Comparison of ENCODE assay signal across 24 cellular contexts in genomic region chr16:58018803-58019202, GRCh38. TPM values are rescaled to one million over a fixed set of nuclear protein-coding genes. Genes with fewer than 3 reads are reported as not detected.
DNase-seq lines count a peak whose midpoint lies in the region; ATAC-seq, FAIRE-seq and TF ChIP-seq lines count a peak whose summit lies in the region.
"Had no signal": no experiment of that assay in that cellular context is flagged by ENCODE, and none has a peak within 500 bp of the region (broad histone marks: within the 10 kb centered on the region; RNA-seq: fewer than 3 reads in every experiment).

No MANE protein-coding gene starts in this region.

- CTCF ChIA-PET in HepG2 (lab: Yijun Ruan, JAX; ENCODE audit: low intra/inter-chr PET ratio, low total read pairs): interaction anchor here (3.2 kb wide), 1 partner anchor 103 kb away, joined by 40 read pairs; no protein-coding TSS in a partner anchor

- H3K4me1 ChIP-seq in HepG2 (ENCODE audit: insufficient read depth, low read length) (peaks cover 24% of the 10 kb centered on the region), right lobe of liver (peaks cover 0 to 11% (median 5%) of the 10 kb centered on the region in 4 donors)

- intact Hi-C loops in HepG2 (cut with micrococcal nuclease; ENCODE audit: unreplicated experiment): no loop called here
- intact Hi-C loops in right lobe of liver (cut with DNase I): loop anchor here in 1 of 2 donors (10.0 kb wide), 1 partner anchor 254 kb away; no protein-coding TSS in a partner anchor

- ATAC-seq in HepG2: no peak
- no peak for ATAC-seq in right lobe of liver
- no peak for ATAC-seq in GM18520 (IDR thresholded peaks at IDR 0.05; ENCODE audit: unreplicated experiment)
- ATAC-seq: left lobe of liver had no signal

- H2AFZ ChIP-seq in HepG2 (ENCODE audit: low read length): no peak overlapping the region

- H3K27ac ChIP-seq in HepG2 (ENCODE audit: extremely low read length, insufficient read depth, low read length): no peak overlapping the region
- no peak overlapping the region for H3K27ac ChIP-seq in right lobe of liver
- no peak overlapping the region for H3K27ac ChIP-seq in substantia nigra (ENCODE audit: low read depth, low read length, poor library complexity, severe bottlenecking)
- no peak overlapping the region for H3K27ac ChIP-seq in caudate nucleus (ENCODE audit: low read depth, low read length)
- H3K27ac ChIP-seq: coronary artery, right atrium auricular region, RWPE1, transverse colon had no signal

- TF ChIP-seq POLR2A in HepG2 (IDR thresholded peaks at IDR 0.05; ENCODE audit: insufficient read depth in 1 of 2, low read depth in 2 of 2, low read length in 2 of 2): no peak
- no peak for TF ChIP-seq POLR2A in right lobe of liver (IDR thresholded peaks at IDR 0.05)

- H3K9me3 ChIP-seq in HepG2 (ENCODE audit: low read length) (no peaks in the 10 kb centered on the region), right lobe of liver (no peaks in the 10 kb centered on the region)
- H3K9me3 ChIP-seq: right atrium auricular region, transverse colon had no signal

- no peak overlapping the region for H3K9ac ChIP-seq in HepG2 (ENCODE audit: insufficient read depth, low read depth, low read length)

- H3K36me3 ChIP-seq in HepG2 (replicated peaks in 1 of 2; ENCODE audit: control insufficient read depth in 1 of 2, insufficient read depth in 2 of 2, low read length in 2 of 2): peaks cover 4 to 11% of the 10 kb centered on the region in 2 experiments
- H3K36me3 ChIP-seq in right lobe of liver: peaks cover 0 to 15% (median 2%) of the 10 kb centered on the region in 4 donors
- H3K36me3 ChIP-seq: transverse colon had no signal

- peak; percentile 34 for TF ChIP-seq CTCF in HepG2 (CRISPR knock-in tag; IDR thresholded peaks at IDR 0.05)
- peak in 1 of 4 donors; percentile 20 for TF ChIP-seq CTCF in right lobe of liver (IDR thresholded peaks at IDR 0.05)

- H4K20me1 ChIP-seq in HepG2 (ENCODE audit: insufficient read depth, low read length): no peaks in the 10 kb centered on the region

- no peak overlapping the region for H3K4me2 ChIP-seq in HepG2 (ENCODE audit: low read depth, low read length)

- TF ChIP-seq RAD21 in HepG2 (CRISPR knock-in tag; IDR thresholded peaks at IDR 0.05): no peak

- in situ Hi-C loops in HepG2 (cut with HindIII; ENCODE audit: extremely low pct_ligation_motif_present, low pct_unique_long_range_greater_than_20kb): no loop called here

- H3K79me2 ChIP-seq in HepG2 (ENCODE audit: insufficient read depth, low read length): no peaks in the 10 kb centered on the region

- WGBS in HepG2 (ENCODE audit: low lambda C conversion rate): 91% methylated on average over 7 of the region's 7 CpGs
- 90% methylated on average over 2 of the region's 7 CpGs for WGBS in right lobe of liver (ENCODE audit: insufficient coverage, low coverage, low lambda C conversion rate, missing lambda C conversion rate)

- no peak for FAIRE-seq in HepG2 (lab: Jason Lieb, UNC)
- FAIRE-seq: G401.6, GM19239 had no signal

- BruUV-seq in HepG2 (replicated peaks; lab: Mats Ljungman, UMichigan): no TSS peak

- no peak for DNase-seq in HepG2 (ENCODE audit: low spot score)
- no peak for DNase-seq in right lobe of liver
- DNase-seq in NCI-H82 treated with DMSO at 0.1 percent for 48 hours (lab: John Stamatoyannopoulos, UW; ENCODE audit: unreplicated experiment): peak; percentile 15
- peak; percentile 74 for DNase-seq in islet precursor cell
- DNase-seq in substantia nigra (lab: John Stamatoyannopoulos, UW): no peak
- no peak for DNase-seq in activated CD8-positive, alpha-beta memory T cell treated with anti-CD3 and anti-CD28 coated beads, Interleukin-2, amount 50 U/mL, for 48 hours
- no peak for DNase-seq in caudate nucleus (lab: John Stamatoyannopoulos, UW)
- DNase-seq: activated CD4-positive, alpha-beta T cell treated with anti-CD3 and anti-CD28 coated beads, Interleukin-2, amount 50 U/mL, for 4 hours; activated naive CD4-positive, alpha-beta T cell treated with anti-CD3 and anti-CD28 coated beads, Interleukin-2, amount 10 ng/mL, durations not matched to agents 7 days and 5 days; foreskin fibroblast; NCI-H1417; NCI-H226; NK-92 treated with Interleukin-12 subunit alpha and Interleukin-12 subunit beta, amount 100 ng/mL, for 24 hours; nucleus accumbens; stimulated activated naive CD4-positive, alpha-beta T cell; transverse colon had no signal

- H3K27me3 ChIP-seq in HepG2 (ENCODE audit: control insufficient read depth in 1 of 2, insufficient read depth in 2 of 2, low read length in 2 of 2): no peaks in the 10 kb centered on the region
- H3K27me3 ChIP-seq in right lobe of liver: no peaks in the 10 kb centered on the region
- H3K27me3 ChIP-seq: right atrium auricular region, transverse colon had no signal

- H3K4me3 ChIP-seq in HepG2 (replicated peaks in 1 of 3; ENCODE audit: insufficient read depth in 1 of 3, low read depth in 2 of 3, low read length in 3 of 3) (no peak overlapping the region), right lobe of liver (no peak overlapping the region)
- H3K4me3 ChIP-seq: coronary artery, right atrium auricular region, transverse colon had no signal

- POLR2A ChIA-PET in HepG2 (lab: Yijun Ruan, JAX): no interaction called here

- TF ChIP-seq EP300 in HepG2 (IDR thresholded peaks at IDR 0.05; ENCODE audit: low read depth in 2 of 2, low read length in 2 of 2) (no peak), HepG2 (CRISPR knock-in tag; IDR thresholded peaks at IDR 0.05; ENCODE audit: borderline replicate concordance) (no peak)

RNA-seq across cellular contexts. Expression of gene MMP15, which starts 6.8 kb away (rescaled TPM):
- total RNA-seq in HepG2 (2016; rRNA removed; fragmentation: Illumina TruSeq; extraction: Trizol) (17.2 and 35.2 TPM in 2 replicates), right lobe of liver (10 to 100 TPM; 22.3 to 76.0 (median 35.2) TPM)
- 3.1 and 4.0 TPM in 2 replicates for total RNA-seq in HepG2 (2016; cell fraction: cytosol; rRNA removed; fragmentation: Illumina TruSeq; extraction: Trizol; ENCODE audit: low read depth)
- total RNA-seq in HepG2 (2016; cell fraction: insoluble cytoplasmic fraction; rRNA removed; fragmentation: Illumina TruSeq; extraction: Trizol): 15.2 and 35.5 TPM in 2 replicates
- total RNA-seq in HepG2 (2016; cell fraction: membrane; rRNA removed; fragmentation: Illumina TruSeq; extraction: Trizol): 11.7 and 12.8 TPM in 2 replicates
- 29.8 and 35.0 TPM in 2 replicates for total RNA-seq in HepG2 (2016; cell fraction: nucleus; rRNA removed; fragmentation: Illumina TruSeq; extraction: Trizol)
- 44.9 and 65.2 TPM in 2 replicates for polyA plus RNA-seq in HepG2 (2011; rRNA removed)
- 48.2 and 63.4 TPM in 2 replicates for polyA plus RNA-seq in HepG2 (2011; cell fraction: cytosol; rRNA removed)
- 48.7 and 49.3 TPM in 2 replicates for polyA plus RNA-seq in HepG2 (2011; cell fraction: nucleus; rRNA removed)
- 31.4 and 52.1 TPM in 2 replicates for polyA plus RNA-seq in HepG2 (2012)
- polyA plus RNA-seq in HepG2 (2016; cell fraction: cytosol; fragmentation: Illumina TruSeq; extraction: Trizol; ENCODE audit: low read depth): 3.1 and 3.6 TPM in 2 replicates
- 20.6 and 24.8 TPM in 2 replicates for polyA plus RNA-seq in HepG2 (2016; cell fraction: insoluble cytoplasmic fraction; fragmentation: Illumina TruSeq; extraction: Trizol; ENCODE audit: low read depth)
- polyA plus RNA-seq in HepG2 (2016; cell fraction: membrane; fragmentation: Illumina TruSeq; extraction: Trizol; ENCODE audit: low read depth): 9.3 and 9.6 TPM in 2 replicates
- 59.2 and 61.3 TPM in 2 replicates for polyA plus RNA-seq in HepG2 (2016; cell fraction: nucleus; fragmentation: Illumina TruSeq; extraction: Trizol; ENCODE audit: insufficient read depth, low read depth)
- polyA minus RNA-seq in HepG2 (2011; rRNA and poly(A)+ RNA removed; ENCODE audit: low replicate concordance): 32.1 and 99.8 TPM in 2 replicates
- polyA minus RNA-seq in HepG2 (2011; cell fraction: cytosol; rRNA and poly(A)+ RNA removed): 50.9 and 56.7 TPM in 2 replicates
- 14.2 and 19.3 TPM in 2 replicates for polyA minus RNA-seq in HepG2 (2011; cell fraction: nucleus; rRNA and poly(A)+ RNA removed)

RNA-seq across cellular contexts. Expression of gene USB1, which starts 17.6 kb away (rescaled TPM):
- 16.7 and 33.5 TPM in 2 replicates for total RNA-seq in HepG2 (2016; rRNA removed; fragmentation: Illumina TruSeq; extraction: Trizol)
- total RNA-seq in HepG2 (2016; cell fraction: cytosol; rRNA removed; fragmentation: Illumina TruSeq; extraction: Trizol; ENCODE audit: low read depth): 11.1 and 11.2 TPM in 2 replicates
- 17.4 and 32.4 TPM in 2 replicates for total RNA-seq in HepG2 (2016; cell fraction: insoluble cytoplasmic fraction; rRNA removed; fragmentation: Illumina TruSeq; extraction: Trizol)
- 47.5 and 49.4 TPM in 2 replicates for total RNA-seq in HepG2 (2016; cell fraction: membrane; rRNA removed; fragmentation: Illumina TruSeq; extraction: Trizol)
- total RNA-seq in HepG2 (2016; cell fraction: nucleus; rRNA removed; fragmentation: Illumina TruSeq; extraction: Trizol): 17.8 and 27.0 TPM in 2 replicates
- polyA plus RNA-seq in HepG2 (2011; rRNA removed): 65.4 and 75.9 TPM in 2 replicates
- 60.7 and 64.8 TPM in 2 replicates for polyA plus RNA-seq in HepG2 (2011; cell fraction: cytosol; rRNA removed)
- 51.6 and 63.8 TPM in 2 replicates for polyA plus RNA-seq in HepG2 (2011; cell fraction: nucleus; rRNA removed)
- polyA plus RNA-seq in HepG2 (2012): 24.1 and 47.2 TPM in 2 replicates
- polyA plus RNA-seq in HepG2 (2016; cell fraction: cytosol; fragmentation: Illumina TruSeq; extraction: Trizol; ENCODE audit: low read depth): 54.6 and 63.3 TPM in 2 replicates
- 76.8 and 103 TPM in 2 replicates for polyA plus RNA-seq in HepG2 (2016; cell fraction: insoluble cytoplasmic fraction; fragmentation: Illumina TruSeq; extraction: Trizol; ENCODE audit: low read depth)
- polyA plus RNA-seq in HepG2 (2016; cell fraction: membrane; fragmentation: Illumina TruSeq; extraction: Trizol; ENCODE audit: low read depth): 136 and 142 TPM in 2 replicates
- polyA plus RNA-seq in HepG2 (2016; cell fraction: nucleus; fragmentation: Illumina TruSeq; extraction: Trizol; ENCODE audit: insufficient read depth, low read depth): 62.4 and 62.9 TPM in 2 replicates
- polyA minus RNA-seq in HepG2 (2011; rRNA and poly(A)+ RNA removed; ENCODE audit: low replicate concordance): 97.4 and 101 TPM in 2 replicates
- 44.2 and 48.1 TPM in 2 replicates for polyA minus RNA-seq in HepG2 (2011; cell fraction: cytosol; rRNA and poly(A)+ RNA removed)
- 30.8 and 37.7 TPM in 2 replicates for polyA minus RNA-seq in HepG2 (2011; cell fraction: nucleus; rRNA and poly(A)+ RNA removed)
- total RNA-seq in right lobe of liver: 10 to 100 TPM; 20.6 to 63.3 (median 25.9) TPM

RNA-seq across cellular contexts. Expression of gene ZNF319, which starts 18.3 kb away (rescaled TPM):
- total RNA-seq in HepG2 (2016; rRNA removed; fragmentation: Illumina TruSeq; extraction: Trizol) (3.5 and 3.6 TPM in 2 replicates), right lobe of liver (1 to 10 TPM; 2.5 to 4.9 (median 3.4) TPM)
- 0.51 and 0.88 TPM in 2 replicates for total RNA-seq in HepG2 (2016; cell fraction: cytosol; rRNA removed; fragmentation: Illumina TruSeq; extraction: Trizol; ENCODE audit: low read depth)
- total RNA-seq in HepG2 (2016; cell fraction: insoluble cytoplasmic fraction; rRNA removed; fragmentation: Illumina TruSeq; extraction: Trizol): 3.1 and 3.2 TPM in 2 replicates
- 2.3 and 2.7 TPM in 2 replicates for total RNA-seq in HepG2 (2016; cell fraction: membrane; rRNA removed; fragmentation: Illumina TruSeq; extraction: Trizol)
- 3.0 and 3.7 TPM in 2 replicates for total RNA-seq in HepG2 (2016; cell fraction: nucleus; rRNA removed; fragmentation: Illumina TruSeq; extraction: Trizol)
- polyA plus RNA-seq in HepG2 (2011; rRNA removed): 2.4 and 5.2 TPM in 2 replicates
- polyA plus RNA-seq in HepG2 (2011; cell fraction: cytosol; rRNA removed): 2.9 and 3.1 TPM in 2 replicates
- polyA plus RNA-seq in HepG2 (2011; cell fraction: nucleus; rRNA removed): 7.2 and 8.1 TPM in 2 replicates
- 2.2 and 4.4 TPM in 2 replicates for polyA plus RNA-seq in HepG2 (2012)
- 0.15 and 0.25 TPM in 2 replicates for polyA plus RNA-seq in HepG2 (2016; cell fraction: cytosol; fragmentation: Illumina TruSeq; extraction: Trizol; ENCODE audit: low read depth)
- polyA plus RNA-seq in HepG2 (2016; cell fraction: insoluble cytoplasmic fraction; fragmentation: Illumina TruSeq; extraction: Trizol; ENCODE audit: low read depth): 4.6 TPM in 2 replicates
- 1.0 and 1.3 TPM in 2 replicates for polyA plus RNA-seq in HepG2 (2016; cell fraction: membrane; fragmentation: Illumina TruSeq; extraction: Trizol; ENCODE audit: low read depth)
- 5.6 TPM in 2 replicates for polyA plus RNA-seq in HepG2 (2016; cell fraction: nucleus; fragmentation: Illumina TruSeq; extraction: Trizol; ENCODE audit: insufficient read depth, low read depth)
- 8.6 and 11.6 TPM in 2 replicates for polyA minus RNA-seq in HepG2 (2011; rRNA and poly(A)+ RNA removed; ENCODE audit: low replicate concordance)
- 4.9 and 6.1 TPM in 2 replicates for polyA minus RNA-seq in HepG2 (2011; cell fraction: cytosol; rRNA and poly(A)+ RNA removed)
- polyA minus RNA-seq in HepG2 (2011; cell fraction: nucleus; rRNA and poly(A)+ RNA removed): 4.6 and 5.0 TPM in 2 replicates

RNA-seq across cellular contexts. Expression of gene CNGB1, which starts 47.9 kb away (rescaled TPM):
- total RNA-seq in HepG2 (2016; rRNA removed; fragmentation: Illumina TruSeq; extraction: Trizol): 0.02 and 0.03 TPM in 2 replicates
- not detected in 2 replicates for total RNA-seq in HepG2 (2016; cell fraction: cytosol; rRNA removed; fragmentation: Illumina TruSeq; extraction: Trizol; ENCODE audit: low read depth)
- total RNA-seq in HepG2 (2016; cell fraction: insoluble cytoplasmic fraction; rRNA removed; fragmentation: Illumina TruSeq; extraction: Trizol): 0.03 and 0.09 TPM in 2 replicates
- 0.53 TPM in 1 of 2 replicates, not detected in the other for total RNA-seq in HepG2 (2016; cell fraction: membrane; rRNA removed; fragmentation: Illumina TruSeq; extraction: Trizol)
- not detected in 2 replicates for total RNA-seq in HepG2 (2016; cell fraction: nucleus; rRNA removed; fragmentation: Illumina TruSeq; extraction: Trizol)
- 0.15 and 0.29 TPM in 2 replicates for polyA plus RNA-seq in HepG2 (2011; rRNA removed)
- polyA plus RNA-seq in HepG2 (2011; cell fraction: cytosol; rRNA removed): 0.15 and 0.33 TPM in 2 replicates
- polyA plus RNA-seq in HepG2 (2011; cell fraction: nucleus; rRNA removed): 0.08 and 0.38 TPM in 2 replicates
- 0.08 and 0.84 TPM in 2 replicates for polyA plus RNA-seq in HepG2 (2012)
- polyA plus RNA-seq in HepG2 (2016; cell fraction: cytosol; fragmentation: Illumina TruSeq; extraction: Trizol; ENCODE audit: low read depth): 0.09 and 0.19 TPM in 2 replicates
- 0.05 TPM in 1 of 2 replicates, not detected in the other for polyA plus RNA-seq in HepG2 (2016; cell fraction: insoluble cytoplasmic fraction; fragmentation: Illumina TruSeq; extraction: Trizol; ENCODE audit: low read depth)
- polyA plus RNA-seq in HepG2 (2016; cell fraction: membrane; fragmentation: Illumina TruSeq; extraction: Trizol; ENCODE audit: low read depth): not detected in 2 replicates
- polyA plus RNA-seq in HepG2 (2016; cell fraction: nucleus; fragmentation: Illumina TruSeq; extraction: Trizol; ENCODE audit: insufficient read depth, low read depth): not detected in 2 replicates
- polyA minus RNA-seq in HepG2 (2011; rRNA and poly(A)+ RNA removed; ENCODE audit: low replicate concordance): 4.0 and 16.2 TPM in 2 replicates
- 0.10 TPM in 1 of 2 replicates, not detected in the other for polyA minus RNA-seq in HepG2 (2011; cell fraction: cytosol; rRNA and poly(A)+ RNA removed)
- 0.64 and 1.5 TPM in 2 replicates for polyA minus RNA-seq in HepG2 (2011; cell fraction: nucleus; rRNA and poly(A)+ RNA removed)
- not detected for total RNA-seq in right lobe of liver
- total RNA-seq: HT-29, left lobe of liver, right atrium auricular region had no signal

Comparison
In these comparisons a context has a peak if more than half of its experiments do, and no peak if none do; other contexts are left out.
1. DNase-seq: peak in NCI-H82 treated with DMSO at 0.1 percent for 48 hours (single experiment) and islet precursor cell (single experiment); none in HepG2 (single experiment), right lobe of liver (0 of 3), substantia nigra (0 of 49), activated CD8-positive, alpha-beta memory T cell treated with anti-CD3 and anti-CD28 coated beads, Interleukin-2, amount 50 U/mL, for 48 hours (single experiment) and caudate nucleus (0 of 61).